In genomic region chr1:3747522-3747848, GRCh38 we compare ENCODE assay signal across 9 cellular contexts. TPM values are rescaled to one million over a fixed set of nuclear protein-coding genes. Genes with fewer than 3 reads are reported as not detected.
A peak's percentile ranks its signal among the peaks of the same experiment; 100 is the strongest.
DNase-seq lines count a peak whose midpoint lies in the region; ATAC-seq, FAIRE-seq and TF ChIP-seq lines count a peak whose summit lies in the region.
"Had no signal": no experiment of that assay in that cellular context is flagged by ENCODE, and none has a peak within 500 bp of the region (broad histone marks: within the 10 kb centered on the region; RNA-seq: fewer than 3 reads in every experiment).

No MANE protein-coding gene starts in this region.

- in situ Hi-C loops in HAP-1 (cut with MboI; ENCODE audit: low sequenced_read_pairs) (no loop called here), ACHN (cut with HindIII; ENCODE audit: low pct_ligation_motif_present, low pct_unique_long_range_greater_than_20kb, low sequenced_read_pairs) (no loop called here)

- H3K4me2 ChIP-seq in hepatocyte, result peak overlapping the region; percentile 99

- H3K9me2 ChIP-seq in hepatocyte (replicated peaks; ENCODE audit: insufficient read depth), result no peaks in the 10 kb centered on the region

- H3K27ac Mint-ChIP-seq in activated CD8-positive, alpha-beta T cell treated with anti-CD3 and anti-CD28 coated beads, Interleukin-2, amount 10 ng/mL, durations not matched to agents 7 days and 5 days, result no peak overlapping the region

- H3K27me3 ChIP-seq in HAP-1 (ENCODE audit: low read depth) (peaks cover 20% of the 10 kb centered on the region), hepatocyte (no peaks in the 10 kb centered on the region), small intestine (ENCODE audit: control insufficient read depth in 2 of 2, insufficient read depth in 2 of 2, low read length in 2 of 2) (no peaks in the 10 kb centered on the region)

- no peak for TF ChIP-seq CTCF in hepatocyte (IDR thresholded peaks at IDR 0.05; ENCODE audit: poor library complexity)

- peak overlapping the region; percentile 76 for H3K4me3 Mint-ChIP-seq in activated CD8-positive, alpha-beta T cell treated with anti-CD3 and anti-CD28 coated beads, Interleukin-2, amount 10 ng/mL, durations not matched to agents 7 days and 5 days

- H3K4me1 Mint-ChIP-seq in activated CD8-positive, alpha-beta T cell treated with anti-CD3 and anti-CD28 coated beads, Interleukin-2, amount 10 ng/mL, durations not matched to agents 7 days and 5 days (ENCODE audit: low read depth), result peaks cover 27% of the 10 kb centered on the region

- H3K27ac ChIP-seq in hepatocyte (no peak overlapping the region), small intestine (ENCODE audit: low read depth in 1 of 2, low read length in 1 of 2) (no peak overlapping the region)

- peaks cover 19% of the 10 kb centered on the region for H3K36me3 ChIP-seq in HAP-1 (replicated peaks)
- H3K36me3 ChIP-seq in hepatocyte (replicated peaks; ENCODE audit: insufficient read depth, low read depth), result no peaks in the 10 kb centered on the region
- H3K36me3 ChIP-seq in small intestine (ENCODE audit: control insufficient read depth in 2 of 2, insufficient read depth in 2 of 2, low read length in 2 of 2), result no peaks in the 10 kb centered on the region

- no peak for FAIRE-seq in small intestine (lab: Jason Lieb, UNC)

- 48% methylated on average over 6 of the region's 6 CpGs for WGBS in hepatocyte (ENCODE audit: low lambda C conversion rate, missing lambda C conversion rate)
- WGBS in small intestine, 3 donors, result 10 to 35% (median 20%) methylated on average over 6 of the region's 6 CpGs

- H3K9me3 ChIP-seq in HAP-1 (no peaks in the 10 kb centered on the region), hepatocyte (ENCODE audit: low read depth) (no peaks in the 10 kb centered on the region), small intestine (ENCODE audit: control insufficient read depth, low read depth) (no peaks in the 10 kb centered on the region)

- no peak for ATAC-seq in activated CD8-positive, alpha-beta T cell treated with anti-CD3 and anti-CD28 coated beads, Interleukin-2, amount 10 ng/mL, durations not matched to agents 7 days and 5 days

- H3K9me3 Mint-ChIP-seq in activated CD8-positive, alpha-beta T cell treated with anti-CD3 and anti-CD28 coated beads, Interleukin-2, amount 10 ng/mL, durations not matched to agents 7 days and 5 days (ENCODE audit: insufficient read depth), result no peaks in the 10 kb centered on the region

- POLR2A ChIA-PET in activated CD8-positive, alpha-beta T cell treated with anti-CD3 and anti-CD28 coated beads, Interleukin-2, amount 10 ng/mL, durations not matched to agents 7 days and 5 days (lab: Charles Lee), result no interaction called here

- H2AFZ ChIP-seq in hepatocyte, result peak overlapping the region; percentile 34

- H3K4me3 ChIP-seq in HAP-1 (peak overlapping the region; percentile 73), hepatocyte (peak overlapping the region; percentile 69), small intestine (ENCODE audit: low read depth in 1 of 2, low read length in 2 of 2) (peak overlapping the region; percentile 62 to 69)

- H3K27me3 Mint-ChIP-seq in activated CD8-positive, alpha-beta T cell treated with anti-CD3 and anti-CD28 coated beads, Interleukin-2, amount 10 ng/mL, durations not matched to agents 7 days and 5 days (ENCODE audit: low read depth), result peaks cover 4% of the 10 kb centered on the region

- no peaks in the 10 kb centered on the region for H4K20me1 ChIP-seq in hepatocyte (ENCODE audit: insufficient read depth, poor library complexity, severe bottlenecking)

- H3K4me1 ChIP-seq in HAP-1 (peaks cover 8% of the 10 kb centered on the region), hepatocyte (ENCODE audit: insufficient read depth) (peaks cover 6% of the 10 kb centered on the region), small intestine (ENCODE audit: control insufficient read depth in 2 of 2, insufficient read depth in 1 of 2, low read depth in 1 of 2, low read length in 1 of 2) (peaks cover 0 to 3% of the 10 kb centered on the region in 2 donors)

- H3K36me3 Mint-ChIP-seq in activated CD8-positive, alpha-beta T cell treated with anti-CD3 and anti-CD28 coated beads, Interleukin-2, amount 10 ng/mL, durations not matched to agents 7 days and 5 days (ENCODE audit: low read depth), result no peaks in the 10 kb centered on the region

- CTCF ChIA-PET in activated CD8-positive, alpha-beta T cell treated with anti-CD3 and anti-CD28 coated beads, Interleukin-2, amount 10 ng/mL, durations not matched to agents 7 days and 5 days (lab: Charles Lee), result no interaction called here

- peaks cover 19% of the 10 kb centered on the region for H3K79me2 ChIP-seq in hepatocyte

- DNase-seq in HAP-1 (ENCODE audit: low spot score in 2 of 2) (no peak), hepatocyte (ENCODE audit: low spot score) (no peak), small intestine (no peak), HK-2 (ENCODE audit: unreplicated experiment) (no peak), 8988T (no peak), ACHN (no peak), cerebellar nuclear complex (lab: John Stamatoyannopoulos, UW) (no peak)
- DNase-seq in activated CD8-positive, alpha-beta T cell treated with anti-CD3 and anti-CD28 coated beads, Interleukin-2, amount 10 ng/mL, durations not matched to agents 7 days and 5 days, result no peak

RNA-seq across cellular contexts. Expression of gene CCDC27, which starts 4.8 kb away (rescaled TPM):
- not detected for total RNA-seq in activated CD8-positive, alpha-beta T cell treated with anti-CD3 and anti-CD28 coated beads, Interleukin-2, amount 10 ng/mL, durations not matched to agents 7 days and 5 days
- total RNA-seq in hepatocyte, result 0.17 and 0.72 TPM in 2 replicates
- polyA plus RNA-seq in hepatocyte, result 0.59 and 0.73 TPM in 2 replicates
- under 1 TPM in 1 of 3 donors, not detected in 2; 0.27 TPM for polyA plus RNA-seq in small intestine
- total RNA-seq: mesenteric fat pad had no signal

RNA-seq across cellular contexts. Expression of gene SMIM1, which starts 25.1 kb away (rescaled TPM):
- total RNA-seq in activated CD8-positive, alpha-beta T cell treated with anti-CD3 and anti-CD28 coated beads, Interleukin-2, amount 10 ng/mL, durations not matched to agents 7 days and 5 days, result not detected
- 21.0 and 33.6 TPM in 2 replicates for total RNA-seq in hepatocyte
- polyA plus RNA-seq in hepatocyte (116 and 118 TPM in 2 replicates), small intestine (1 to 10 TPM in 1 of 3 donors, not detected in 2; 2.1 TPM)

RNA-seq across cellular contexts. Expression of gene LRRC47, which starts 48.8 kb away (rescaled TPM):
- 10 to 100 TPM; 36.4 to 39.5 TPM for total RNA-seq in activated CD8-positive, alpha-beta T cell treated with anti-CD3 and anti-CD28 coated beads, Interleukin-2, amount 10 ng/mL, durations not matched to agents 7 days and 5 days
- total RNA-seq in hepatocyte, result 27.3 and 36.2 TPM in 2 replicates
- 37.4 and 38.8 TPM in 2 replicates for polyA plus RNA-seq in hepatocyte
- polyA plus RNA-seq in small intestine, result 10 to 100 TPM; 16.8 to 23.8 (median 19.0) TPM

Comparison
In these comparisons a context has a peak if more than half of its experiments do, and no peak if none do; other contexts are left out.
1. RNA of gene SMIM1, which starts 25.1 kb away (total RNA-seq): 21.0 to 33.6 TPM in hepatocyte; not detected in activated CD8-positive, alpha-beta T cell treated with anti-CD3 and anti-CD28 coated beads, Interleukin-2, amount 10 ng/mL, durations not matched to agents 7 days and 5 days; every median in the first group is over 10 times any median in the second.
2. Peak in every context shown above with its lines, with median percentiles within 50 percentile points of each other: H3K4me3 ChIP-seq.